In the genomic region with DNA sequence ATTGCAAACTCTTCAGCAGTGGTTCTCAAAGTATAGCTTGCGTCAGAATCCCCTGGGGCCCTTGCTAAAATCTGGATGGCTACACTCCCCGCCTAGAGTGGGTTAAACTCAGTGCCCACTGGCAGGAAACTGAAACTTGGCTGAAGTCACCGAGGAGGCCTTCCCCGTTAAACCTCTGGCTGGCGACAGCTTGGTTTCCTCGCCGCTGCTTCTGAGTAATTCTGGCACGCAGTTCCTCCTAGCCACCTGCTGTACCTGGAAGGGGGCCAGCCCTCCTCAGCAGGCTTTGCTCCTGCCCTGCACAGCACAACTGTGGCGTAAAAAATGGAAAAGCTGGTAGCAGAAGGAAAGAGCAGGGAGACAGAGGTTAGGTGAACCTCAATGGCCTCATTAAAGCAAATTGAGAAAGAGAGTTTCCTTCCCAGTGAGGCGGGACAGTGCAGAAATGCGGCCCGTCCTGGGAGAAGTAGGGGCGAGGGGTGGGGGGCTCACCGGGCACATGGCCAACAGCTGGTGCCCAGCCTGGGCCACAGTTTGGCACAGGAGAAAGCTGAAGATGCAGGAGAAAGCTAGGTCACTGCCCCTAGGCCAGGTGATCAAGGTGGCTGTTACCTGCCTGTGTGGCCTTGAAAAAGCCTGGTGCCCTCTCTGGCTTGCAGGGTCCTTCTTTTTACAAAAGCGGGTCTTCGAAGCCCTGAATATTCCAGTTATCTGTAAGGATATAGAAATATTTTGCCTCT, we compare ENCODE assay signal across 8 cellular contexts. TPM values are rescaled to one million over a fixed set of nuclear protein-coding genes. Genes with fewer than 3 reads are reported as not detected.
A peak's percentile ranks its signal among the peaks of the same experiment; 100 is the strongest.
DNase-seq lines count a peak whose midpoint lies in the region; ATAC-seq, FAIRE-seq and TF ChIP-seq lines count a peak whose summit lies in the region.

No MANE protein-coding gene starts in this region.

- peak; percentile 74 for DNase-seq in GM06990 (ENCODE audit: extremely low read depth, insufficient read length)
- DNase-seq in KG1 (lab: John Stamatoyannopoulos, UW) = peak; percentile 67
- DNase-seq in T-helper 1 cell = peak in 4 of 5 donors; percentile 21 to 86 (median 38)
- DNase-seq in bronchial epithelial cell (ENCODE audit: low read depth) = peak; percentile 34
- DNase-seq in lung microvascular endothelial cell (ENCODE audit: low read depth in 2 of 2) = peak; percentile 26 to 74
- peak; percentile 72 for DNase-seq in stimulated activated naive CD8-positive, alpha-beta T cell treated with anti-CD3 and anti-CD28 coated beads, Interleukin-15, Interleukin-2, amounts not matched to agents 100 U/mL and 50 U/mL, for 24 hours
- no peak for DNase-seq in WERI-Rb-1

- FAIRE-seq in bronchial epithelial cell (lab: Jason Lieb, UNC) = no peak

- H3K27ac ChIP-seq in WERI-Rb-1 = no peak overlapping the region

- H3K36me3 ChIP-seq in GM06990 (ENCODE audit: control insufficient read depth, insufficient read depth, low read length) (peaks cover 14% of the 10 kb centered on the region), bronchial epithelial cell (ENCODE audit: control insufficient read depth, insufficient read depth, low read length) (no peaks in the 10 kb centered on the region), WERI-Rb-1 (no peaks in the 10 kb centered on the region)

- no peaks in the 10 kb centered on the region for H3K9me3 ChIP-seq in WERI-Rb-1 (ENCODE audit: severe bottlenecking)

- H3K27me3 ChIP-seq in GM06990 (replicated peaks; ENCODE audit: control insufficient read depth, insufficient read depth, low read length) (no peaks in the 10 kb centered on the region), bronchial epithelial cell (ENCODE audit: control insufficient read depth, insufficient read depth, low read length) (peaks cover 14% of the 10 kb centered on the region), WERI-Rb-1 (ENCODE audit: insufficient read depth, low read depth, severe bottlenecking) (no peaks in the 10 kb centered on the region)

- TF ChIP-seq CTCF in GM06990 (IDR thresholded peaks at IDR 0.05; ENCODE audit: insufficient read depth, low read length, poor library complexity, severe bottlenecking) (no peak), bronchial epithelial cell (IDR thresholded peaks at IDR 0.05; ENCODE audit: insufficient read depth, low read length, severe bottlenecking) (no peak), WERI-Rb-1 (IDR thresholded peaks at IDR 0.05; ENCODE audit: low read depth, low read length) (no peak)

- H3K4me3 ChIP-seq in GM06990 (replicated peaks; ENCODE audit: low read depth, low read length) = peak overlapping the region; percentile 77
- H3K4me3 ChIP-seq in bronchial epithelial cell (ENCODE audit: low read depth, low read length) = no peak overlapping the region
- no peak overlapping the region for H3K4me3 ChIP-seq in WERI-Rb-1 (ENCODE audit: low read depth, low read length)

- ATAC-seq in GM21576 (IDR thresholded peaks at IDR 0.05; ENCODE audit: unreplicated experiment) = peak; percentile 56
- ATAC-seq in stimulated activated naive CD8-positive, alpha-beta T cell treated with anti-CD3 and anti-CD28 coated beads, Interleukin-15, Interleukin-2, amounts not matched to agents 100 U/mL and 50 U/mL, for 24 hours = peak; percentile 49

RNA-seq across cellular contexts. Expression of a gene that starts 46.6 kb away (rescaled TPM):
- total RNA-seq in bronchial epithelial cell (0.13 and 0.26 TPM in 2 replicates), lung microvascular endothelial cell (not detected in 2 replicates)
